Comparison of ENCODE assay signal across 8 cellular contexts in the genomic region with DNA sequence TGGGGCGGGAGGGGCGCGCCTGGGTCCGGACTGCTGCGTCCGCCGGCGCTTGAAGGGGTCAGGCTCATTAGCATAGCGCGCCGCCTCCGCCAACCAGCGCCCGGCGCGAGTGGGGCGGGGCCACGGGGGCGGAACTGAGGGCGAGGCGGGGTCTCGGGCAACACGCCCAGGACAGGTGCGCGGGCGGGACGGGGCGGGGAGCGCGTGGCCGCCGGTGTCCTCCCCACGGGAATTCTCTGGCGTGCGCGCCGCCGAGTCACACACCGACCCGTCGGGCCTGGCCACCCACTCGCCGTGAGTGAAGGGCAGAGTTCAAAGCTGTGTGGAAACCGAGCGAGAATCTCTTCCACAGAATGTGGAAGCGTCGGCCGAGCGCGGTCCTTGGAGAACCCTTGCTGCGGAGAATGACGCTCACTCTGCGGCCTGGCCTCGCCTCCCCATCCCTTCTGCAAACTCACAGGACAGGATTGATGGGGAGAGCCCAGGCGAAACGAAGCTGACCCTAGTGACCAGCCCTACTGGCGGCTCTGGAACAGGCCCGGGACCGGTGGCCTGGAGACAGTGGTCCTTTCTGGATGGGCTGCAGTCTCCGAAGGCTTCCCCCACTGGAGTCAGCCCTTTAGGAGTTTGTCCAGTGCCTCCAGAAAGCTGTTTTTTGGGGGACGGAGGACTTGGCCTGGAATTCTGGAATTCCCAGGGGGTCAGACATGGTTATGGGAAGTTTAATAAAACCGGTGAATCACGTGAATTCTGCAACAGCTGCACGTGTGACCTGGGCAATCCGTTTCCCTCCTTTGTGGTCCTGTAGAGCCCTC. TPM values are rescaled to one million over a fixed set of nuclear protein-coding genes. Genes with fewer than 3 reads are reported as not detected.
A peak's percentile ranks its signal among the peaks of the same experiment; 100 is the strongest.
DNase-seq lines count a peak whose midpoint lies in the region; ATAC-seq and TF ChIP-seq lines count a peak whose summit lies in the region.

A gene (minus strand): TSS at position 69 of the 815 bp plus-strand sequence. CDS start 101 bp downstream, outside the sequence.

- no peak for TF ChIP-seq CTCF in gastroesophageal sphincter (IDR thresholded peaks at IDR 0.05)
- TF ChIP-seq CTCF in thoracic aorta (IDR thresholded peaks at IDR 0.05), result no peak

- H3K4me1 ChIP-seq in HUES48 (ENCODE audit: control insufficient read depth, insufficient read depth, low read length), result peaks cover 24% of the 10 kb centered on the region
- peaks cover 0 to 26% (median 10%) of the 10 kb centered on the region in 3 donors for H3K4me1 ChIP-seq in gastroesophageal sphincter
- peaks cover 4 to 12% of the 10 kb centered on the region in 2 donors for H3K4me1 ChIP-seq in thoracic aorta (ENCODE audit: control insufficient read depth in 1 of 2, low read depth in 2 of 2)

- H3K9ac ChIP-seq in HUES48 (ENCODE audit: low read depth, low read length), result 0 out of 2 replicates have a peak within 1 kb of the TSS, but pooled peaks have one; percentile 30

- H3K27ac ChIP-seq in HUES48 (ENCODE audit: low read depth, low read length) (no peak within 1 kb of the TSS), gastroesophageal sphincter (peak within 1 kb of the TSS in 1 of 4 donors; percentile 2), thoracic aorta (no peak within 1 kb of the TSS)

- peak; percentile 95 for DNase-seq in COLO668 (lab: John Stamatoyannopoulos, UW; ENCODE audit: unreplicated experiment)
- peak; percentile 45 for DNase-seq in RPMI7951 (ENCODE audit: low read depth)
- DNase-seq in activated effector memory CD4-positive, alpha-beta T cell treated with Interleukin-2 at 50 U/mL for 16 hours, result peak; percentile 81
- DNase-seq in occipital lobe (lab: John Stamatoyannopoulos, UW), result peak; percentile 42
- no peak for DNase-seq in thoracic aorta (ENCODE audit: low spot score)

- H3K4me3 ChIP-seq in HUES48 (ENCODE audit: low read depth, low read length) (peak within 1 kb of the TSS; percentile 87), gastroesophageal sphincter (peak within 1 kb of the TSS; percentile 21 to 53), thoracic aorta (peak within 1 kb of the TSS; percentile 66)

- H3K36me3 ChIP-seq in HUES48 (ENCODE audit: control insufficient read depth, insufficient read depth, low read length) (no peaks in the 10 kb centered on the region), gastroesophageal sphincter (no peaks in the 10 kb centered on the region), thoracic aorta (no peaks in the 10 kb centered on the region)

- ATAC-seq in GM21360 (IDR thresholded peaks at IDR 0.05; ENCODE audit: unreplicated experiment) (peak; percentile 62), gastroesophageal sphincter (peak; percentile 72), thoracic aorta (ENCODE audit: insufficient number of reproducible peaks, low FRiP score, low read depth) (no peak)

- H3K9me3 ChIP-seq in HUES48 (ENCODE audit: control insufficient read depth, insufficient read depth, low read length) (no peaks in the 10 kb centered on the region), gastroesophageal sphincter (no peaks in the 10 kb centered on the region), thoracic aorta (no peaks in the 10 kb centered on the region)

- H3K27me3 ChIP-seq in HUES48 (ENCODE audit: control insufficient read depth, insufficient read depth, low read length), result peaks cover 25% of the 10 kb centered on the region
- H3K27me3 ChIP-seq in gastroesophageal sphincter, result peaks cover 100% of the 10 kb centered on the region
- H3K27me3 ChIP-seq in thoracic aorta (replicated peaks; ENCODE audit: insufficient read depth), result no peaks in the 10 kb centered on the region

- TF ChIP-seq EP300 in gastroesophageal sphincter (IDR thresholded peaks at IDR 0.05), result no peak

- no peak for TF ChIP-seq POLR2A in gastroesophageal sphincter (IDR thresholded peaks at IDR 0.05)

- no CpG with 5 or more reads among the region's 65 CpGs for WGBS in gastroesophageal sphincter (ENCODE audit: low coverage in 1 of 2), 2 donors

RNA-seq across cellular contexts. Expression of the gene that starts here (rescaled TPM):
- not detected in 2 replicates for total RNA-seq in RPMI7951 (2014; rRNA removed; shearing (Covaris generic))
- 1 to 10 TPM in 2 of 4 donors, under 1 TPM in 1, not detected in 1; 0.39 to 1.7 (median 1.1) TPM for total RNA-seq in gastroesophageal sphincter
- 0.16 TPM for total RNA-seq in occipital lobe
- under 1 TPM in 1 of 2 donors, not detected in 1; 0.27 TPM for total RNA-seq in thoracic aorta

Comparison
In these comparisons a context has a peak if more than half of its experiments do, and no peak if none do; other contexts are left out.
1. Peak in DNase-seq in RPMI7951; RNA of the gene not detected or under 1 TPM.
2. Peak in DNase-seq in occipital lobe; RNA of the gene not detected or under 1 TPM.
3. H3K4me3 ChIP-seq: peak in every context shown above with its lines; median percentile 87 in HUES48; 66 in thoracic aorta; 37 in gastroesophageal sphincter.